Comparison of ENCODE assay signal across 22 cellular contexts in genomic region chr10:132849546-132850031, GRCh38.
A peak's percentile ranks its signal among the peaks of the same experiment; 100 is the strongest.
DNase-seq lines count a peak whose midpoint lies in the region; ATAC-seq and TF ChIP-seq lines count a peak whose summit lies in the region.
"Had no signal": no experiment of that assay in that cellular context is flagged by ENCODE, and none has a peak within 500 bp of the region (broad histone marks: within the 10 kb centered on the region; RNA-seq: fewer than 3 reads in every experiment).

No MANE protein-coding gene starts in this region.

- no peak overlapping the region for H2BK120ac ChIP-seq in neuronal stem cell (ENCODE audit: low read depth, low read length)

- ATAC-seq in upper lobe of left lung (ENCODE audit: low FRiP score in 2 of 2), result peak in 1 of 2 donors; percentile 9
- ATAC-seq in foreskin keratinocyte, result no peak
- ATAC-seq: A549, T-helper 17 cell had no signal

- H3K9ac ChIP-seq in neuronal stem cell (ENCODE audit: low read depth, low read length, poor library complexity), result peak overlapping the region; percentile 44

- no peak for TF ChIP-seq POLR2A in upper lobe of left lung (IDR thresholded peaks at IDR 0.05)

- H3K27me3 ChIP-seq in neuronal stem cell (ENCODE audit: control insufficient read depth in 3 of 3, insufficient read depth in 3 of 3, low read depth in 1 of 3, low read length in 3 of 3), result peaks cover 0 to 50% (median 0%) of the 10 kb centered on the region in 3 experiments
- H3K27me3 ChIP-seq in upper lobe of left lung, result peaks cover 0 to 7% (median 0%) of the 10 kb centered on the region in 4 donors
- H3K27me3 ChIP-seq in foreskin keratinocyte, result no peaks in the 10 kb centered on the region

- H3K36me3 ChIP-seq in neuronal stem cell (replicated peaks in 1 of 2; ENCODE audit: control insufficient read depth in 2 of 2, insufficient read depth in 2 of 2, low read length in 2 of 2), result no peaks in the 10 kb centered on the region
- no peaks in the 10 kb centered on the region for H3K36me3 ChIP-seq in upper lobe of left lung
- H3K36me3 ChIP-seq: BE2C, thoracic aorta had no signal

- TF ChIP-seq EP300 in upper lobe of left lung (IDR thresholded peaks at IDR 0.05), result no peak

- peak; percentile 8 for DNase-seq in activated T-cell treated with anti-CD3 and anti-CD28 coated beads, Interleukin-2, amount 50 U/mL, for 24 hours
- no peak for DNase-seq in activated T-cell treated with anti-CD3 and anti-CD28 coated beads for 4 hours
- DNase-seq in chondrocyte (ENCODE audit: low spot score), result peak; percentile 82
- no peak for DNase-seq in neuronal stem cell (ENCODE audit: low spot score)
- DNase-seq in upper lobe of left lung, result peak; percentile 14 to 74
- DNase-seq in NCI-H748 (lab: John Stamatoyannopoulos, UW; ENCODE audit: unreplicated experiment), result no peak
- DNase-seq in glutamatergic neuron, result no peak
- no peak for DNase-seq in foreskin keratinocyte
- DNase-seq: activated T-cell treated with anti-CD3 and anti-CD28 coated beads, Interleukin-2, amount 50 U/mL, for 1 hour; amygdala; BE2C; Calu3; immature natural killer cell; NCI-H1417; NCI-H2107; NCI-H510A; NK-92 treated with Interleukin-12 subunit alpha and Interleukin-12 subunit beta, amount 100 ng/mL, for 24 hours; right cardiac atrium; T-helper 17 cell had no signal

- H3K27me3 Mint-ChIP-seq in activated T-cell treated with anti-CD3 and anti-CD28 coated beads, Interleukin-2, amount 50 U/mL, for 24 hours, result peaks cover 18% of the 10 kb centered on the region
- H3K27me3 Mint-ChIP-seq in chondrocyte (ENCODE audit: low read depth) (peaks cover 39% of the 10 kb centered on the region), glutamatergic neuron (ENCODE audit: unreplicated experiment) (no peaks in the 10 kb centered on the region)

- peaks cover 0 to 2% of the 10 kb centered on the region in 2 donors for H3K4me1 ChIP-seq in neuronal stem cell (ENCODE audit: control insufficient read depth in 2 of 2, insufficient read depth in 1 of 2, low read depth in 1 of 2, low read length in 2 of 2)
- peaks cover 0 to 10% (median 0%) of the 10 kb centered on the region in 4 donors for H3K4me1 ChIP-seq in upper lobe of left lung
- no peaks in the 10 kb centered on the region for H3K4me1 ChIP-seq in foreskin keratinocyte
- H3K4me1 ChIP-seq: A549, BE2C had no signal

- no peaks in the 10 kb centered on the region for H3K79me1 ChIP-seq in neuronal stem cell (ENCODE audit: low read depth, low read length)

- no peak overlapping the region for H3K27ac ChIP-seq in neuronal stem cell (replicated peaks; ENCODE audit: low read length)
- H3K27ac ChIP-seq in upper lobe of left lung, result no peak overlapping the region
- H3K27ac ChIP-seq in foreskin keratinocyte, result no peak overlapping the region
- H3K27ac ChIP-seq: A549, thoracic aorta had no signal

- H3K36me3 Mint-ChIP-seq in activated T-cell treated with anti-CD3 and anti-CD28 coated beads, Interleukin-2, amount 50 U/mL, for 24 hours (ENCODE audit: low read depth), result no peaks in the 10 kb centered on the region
- H3K36me3 Mint-ChIP-seq in chondrocyte (ENCODE audit: low read depth) (peaks cover 4% of the 10 kb centered on the region), glutamatergic neuron (ENCODE audit: unreplicated experiment) (no peaks in the 10 kb centered on the region)
- H3K36me3 Mint-ChIP-seq: immature natural killer cell had no signal

- no peak overlapping the region for H3K27ac Mint-ChIP-seq in activated T-cell treated with anti-CD3 and anti-CD28 coated beads, Interleukin-2, amount 50 U/mL, for 24 hours
- H3K27ac Mint-ChIP-seq in chondrocyte (ENCODE audit: unreplicated experiment) (no peak overlapping the region), glutamatergic neuron (ENCODE audit: unreplicated experiment) (no peak overlapping the region)
- H3K27ac Mint-ChIP-seq: T-helper 17 cell had no signal

- H3K23ac ChIP-seq in neuronal stem cell (ENCODE audit: low read depth, low read length, poor library complexity), result peak overlapping the region; percentile 25

- no peaks in the 10 kb centered on the region for H3K9me3 Mint-ChIP-seq in activated T-cell treated with anti-CD3 and anti-CD28 coated beads, Interleukin-2, amount 50 U/mL, for 24 hours
- H3K9me3 Mint-ChIP-seq in chondrocyte (ENCODE audit: low read depth), result peaks cover 6% of the 10 kb centered on the region
- no peaks in the 10 kb centered on the region for H3K9me3 Mint-ChIP-seq in glutamatergic neuron (ENCODE audit: unreplicated experiment)
- H3K9me3 Mint-ChIP-seq: immature natural killer cell had no signal

- no peak overlapping the region for H2BK5ac ChIP-seq in neuronal stem cell (ENCODE audit: low read length)

- H3K18ac ChIP-seq in neuronal stem cell (ENCODE audit: low read length), result peak overlapping the region; percentile 85

- H3K4me1 Mint-ChIP-seq in activated T-cell treated with anti-CD3 and anti-CD28 coated beads, Interleukin-2, amount 50 U/mL, for 24 hours (ENCODE audit: low read depth), result peaks cover 11% of the 10 kb centered on the region
- H3K4me1 Mint-ChIP-seq in chondrocyte (ENCODE audit: low read depth) (peaks cover 5% of the 10 kb centered on the region), glutamatergic neuron (ENCODE audit: low read depth, unreplicated experiment) (peaks cover 4% of the 10 kb centered on the region)

- no peak overlapping the region for H3K4me3 Mint-ChIP-seq in activated T-cell treated with anti-CD3 and anti-CD28 coated beads, Interleukin-2, amount 50 U/mL, for 24 hours
- no peak overlapping the region for H3K4me3 Mint-ChIP-seq in chondrocyte (ENCODE audit: unreplicated experiment)
- H3K4me3 Mint-ChIP-seq in glutamatergic neuron (ENCODE audit: unreplicated experiment), result no peak overlapping the region
- H3K4me3 Mint-ChIP-seq: T-helper 17 cell had no signal

- no peak overlapping the region for H4K8ac ChIP-seq in neuronal stem cell (ENCODE audit: low read depth, low read length)

- H3K14ac ChIP-seq in neuronal stem cell (ENCODE audit: low read length), result peak overlapping the region; percentile 38

- H2AK5ac ChIP-seq in neuronal stem cell (ENCODE audit: low read depth, low read length), result peak overlapping the region; percentile 2

- TF ChIP-seq CTCF in chondrocyte (IDR thresholded peaks at IDR 0.05) (no peak), upper lobe of left lung (IDR thresholded peaks at IDR 0.05) (no peak), glutamatergic neuron (IDR thresholded peaks at IDR 0.05; ENCODE audit: partially characterized antibody, unreplicated experiment) (no peak), foreskin keratinocyte (conservative IDR thresholded peaks at IDR 0.05) (no peak)

- no CpG with 5 or more reads among the region's 19 CpGs for WGBS in neuronal stem cell (ENCODE audit: extremely low coverage in 2 of 2, insufficient read length in 2 of 2, insufficient replicate concordance in 1 of 2), 2 donors
- 80 to 91% methylated on average over 2 to 16 of the region's 19 CpGs for WGBS in upper lobe of left lung, 2 donors

- H2BK12ac ChIP-seq in neuronal stem cell (ENCODE audit: low read length), result no peak overlapping the region

- H3K9me3 ChIP-seq in neuronal stem cell (replicated peaks in 1 of 2; ENCODE audit: control insufficient read depth in 2 of 2, insufficient read depth in 1 of 2, low read depth in 1 of 2, low read length in 2 of 2) (no peaks in the 10 kb centered on the region), upper lobe of left lung (no peaks in the 10 kb centered on the region)
- H3K9me3 ChIP-seq: BE2C, thoracic aorta had no signal

- H2AFZ ChIP-seq in neuronal stem cell (ENCODE audit: low read length), result no peak overlapping the region

- H3K4me3 ChIP-seq in neuronal stem cell (ENCODE audit: low read length in 2 of 2), result no peak overlapping the region
- H3K4me3 ChIP-seq in upper lobe of left lung, result no peak overlapping the region
- H3K4me3 ChIP-seq: A549, lung, thoracic aorta had no signal

- H3K4ac ChIP-seq in neuronal stem cell (ENCODE audit: low read length), result peak overlapping the region; percentile 53

- no peak overlapping the region for H3K4me2 ChIP-seq in neuronal stem cell (ENCODE audit: insufficient read depth, low read length, poor library complexity, severe bottlenecking)
- H3K4me2 ChIP-seq: A549 had no signal

- no peak overlapping the region for H4K91ac ChIP-seq in neuronal stem cell (ENCODE audit: low read depth, low read length, poor library complexity)

- peak overlapping the region; percentile 26 for H2BK15ac ChIP-seq in neuronal stem cell (ENCODE audit: low read length)

Comparison
In these comparisons a context has a peak if more than half of its experiments do, and no peak if none do; other contexts are left out.
1. DNase-seq: peak in activated T-cell treated with anti-CD3 and anti-CD28 coated beads, Interleukin-2, amount 50 U/mL, for 24 hours (single experiment), chondrocyte (single experiment) and upper lobe of left lung (2 of 2); none in activated T-cell treated with anti-CD3 and anti-CD28 coated beads for 4 hours (single experiment), neuronal stem cell (single experiment), NCI-H748 (single experiment), glutamatergic neuron (single experiment) and foreskin keratinocyte (0 of 2).